In genomic region chr14:38723954-38724353, GRCh38 we compare ENCODE assay signal across 19 cellular contexts.
A peak's percentile ranks its signal among the peaks of the same experiment; 100 is the strongest.
DNase-seq lines count a peak whose midpoint lies in the region; ATAC-seq and TF ChIP-seq lines count a peak whose summit lies in the region.
"Had no signal": no experiment of that assay in that cellular context is flagged by ENCODE, and none has a peak within 500 bp of the region (broad histone marks: within the 10 kb centered on the region; RNA-seq: fewer than 3 reads in every experiment).

No MANE protein-coding gene starts in this region.

- ATAC-seq in HG02852 (IDR thresholded peaks at IDR 0.05; ENCODE audit: unreplicated experiment): no peak

- H3K27ac Mint-ChIP-seq in immature natural killer cell: no peak overlapping the region
- H3K27ac Mint-ChIP-seq: CD4-positive, alpha-beta memory T cell had no signal

- H3K9me3 ChIP-seq in prostate gland: no peaks in the 10 kb centered on the region
- H3K9me3 ChIP-seq in effector memory CD4-positive, alpha-beta T cell (ENCODE audit: control insufficient read depth, low read length): no peaks in the 10 kb centered on the region
- H3K9me3 ChIP-seq: SK-N-SH had no signal

- no peaks in the 10 kb centered on the region for H3K4me1 Mint-ChIP-seq in immature natural killer cell
- H3K4me1 Mint-ChIP-seq: CD4-positive, alpha-beta memory T cell had no signal

- H3K36me3 Mint-ChIP-seq in immature natural killer cell: no peaks in the 10 kb centered on the region
- H3K36me3 Mint-ChIP-seq: CD4-positive, alpha-beta memory T cell had no signal

- no peaks in the 10 kb centered on the region for H3K4me1 ChIP-seq in prostate gland (replicated peaks)
- no peaks in the 10 kb centered on the region for H3K4me1 ChIP-seq in effector memory CD4-positive, alpha-beta T cell (ENCODE audit: control insufficient read depth, insufficient read depth, low read length, poor library complexity, severe bottlenecking)

- peaks cover 1 to 2% (median 2%) of the 10 kb centered on the region in 3 donors for H3K27me3 Mint-ChIP-seq in immature natural killer cell (ENCODE audit: low read depth in 3 of 3)
- H3K27me3 Mint-ChIP-seq: CD4-positive, alpha-beta memory T cell had no signal

- TF ChIP-seq RAD21 in Ishikawa (IDR thresholded peaks at IDR 0.05; ENCODE audit: low read depth): no peak

- peaks cover 0 to 5% (median 2%) of the 10 kb centered on the region in 6 donors for H3K9me3 Mint-ChIP-seq in immature natural killer cell

- H3K4me3 ChIP-seq in coronary artery (no peak overlapping the region), prostate gland (no peak overlapping the region)
- no peak overlapping the region for H3K4me3 ChIP-seq in effector memory CD4-positive, alpha-beta T cell (ENCODE audit: insufficient read depth, low read depth, low read length, poor library complexity, severe bottlenecking)

- H3K27ac ChIP-seq in coronary artery: peak overlapping the region; percentile 63 to 64
- peak overlapping the region; percentile 13 to 17 for H3K27ac ChIP-seq in prostate gland
- no peak overlapping the region for H3K27ac ChIP-seq in effector memory CD4-positive, alpha-beta T cell (ENCODE audit: insufficient read depth, low read length, poor library complexity, severe bottlenecking)

- no peak for TF ChIP-seq POLR2A in prostate gland (IDR thresholded peaks at IDR 0.05)

- WGBS in prostate gland: 19% methylated on average over 5 of the region's 5 CpGs

- no peaks in the 10 kb centered on the region for H3K27me3 ChIP-seq in prostate gland (replicated peaks; ENCODE audit: insufficient read depth)
- H3K27me3 ChIP-seq in effector memory CD4-positive, alpha-beta T cell (replicated peaks; ENCODE audit: control insufficient read depth, insufficient read depth, low read length, poor library complexity, severe bottlenecking): no peaks in the 10 kb centered on the region

- TF ChIP-seq EP300 in Ishikawa (IDR thresholded peaks at IDR 0.05; ENCODE audit: borderline replicate concordance): no peak

- H3K4me3 Mint-ChIP-seq in immature natural killer cell: no peak overlapping the region
- H3K4me3 Mint-ChIP-seq: CD4-positive, alpha-beta memory T cell had no signal

- no peak for DNase-seq in coronary artery (ENCODE audit: low spot score)
- DNase-seq in prostate gland (ENCODE audit: low spot score): no peak
- DNase-seq in effector memory CD4-positive, alpha-beta T cell: no peak
- no peak for DNase-seq in immature natural killer cell
- no peak for DNase-seq in activated gamma-delta T cell (lab: John Stamatoyannopoulos, UW)
- DNase-seq: C1 segment of cervical spinal cord; CD4-positive, alpha-beta memory T cell; COR-L47; DMS53; GDM1; KBM-7; NCI-H146; NCI-H1930; NCI-H2107; NCI-H524 treated with DMSO at 0.1 percent for 48 hours; NCI-H774 had no signal

- intact Hi-C loops in prostate gland (cut with DNase I): loop anchor here (2.0 to 5.0 kb wide), 2 partner anchors 143 to 293 kb away; no protein-coding TSS in a partner anchor

- H3K36me3 ChIP-seq in prostate gland: no peaks in the 10 kb centered on the region
- H3K36me3 ChIP-seq in effector memory CD4-positive, alpha-beta T cell (ENCODE audit: control insufficient read depth, insufficient read depth, low read length): no peaks in the 10 kb centered on the region

- TF ChIP-seq CTCF in coronary artery (IDR thresholded peaks at IDR 0.05) (no peak), prostate gland (IDR thresholded peaks at IDR 0.05) (no peak)

TF ChIP-seq in Ishikawa, 13 proteins besides CTCF, POLR2A, EP300 and RAD21:
- TF ChIP-seq YY1 (IDR thresholded peaks at IDR 0.05; ENCODE audit: low read depth): no peak
- TF ChIP-seq TEAD4 (IDR thresholded peaks at IDR 0.05): peak; percentile 73
